Comparison of ENCODE assay signal across 35 cellular contexts in the genomic region with DNA sequence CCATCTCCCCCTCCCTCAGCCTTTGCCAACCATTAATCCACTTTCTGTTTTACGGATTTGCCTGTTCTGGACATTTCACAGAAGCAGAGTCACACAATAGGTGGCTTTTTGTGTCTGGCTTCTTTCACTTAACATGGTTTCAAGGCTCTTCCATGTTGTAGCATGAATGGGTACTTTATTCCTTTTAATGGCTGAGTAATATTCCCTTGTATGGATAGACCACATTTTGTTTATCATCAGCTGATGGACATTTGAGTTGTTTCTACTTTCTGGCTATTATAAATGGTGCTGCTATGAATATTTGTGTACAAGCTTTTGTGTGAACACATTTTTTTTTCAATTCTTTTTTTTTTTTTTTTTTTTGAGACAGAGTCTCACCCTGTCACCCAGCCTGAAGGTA.
"Had no signal": no experiment of that assay in that cellular context is flagged by ENCODE, and none has a peak within 500 bp of the region (broad histone marks: within the 10 kb centered on the region; RNA-seq: fewer than 3 reads in every experiment).

No MANE protein-coding gene starts in this region.

- H3K9me3 ChIP-seq: MG63 had no signal

- DNase-seq: Karpas-422, Kasumi-1, MG63, MM.1S, MV-4-11, NCI-H1048, NCI-H1092, NCI-H1092 treated with DMSO at 0.1 percent for 48 hours, NCI-H1105, NCI-H1105 treated with DMSO at 0.1 percent for 48 hours, NCI-H1417, NCI-H1417 treated with DMSO at 0.1 percent for 48 hours, NCI-H1436, NCI-H1436 treated with DMSO at 0.1 percent for 48 hours, NCI-H146, NCI-H1694, NCI-H1694 treated with DMSO at 0.1 percent for 48 hours, NCI-H187, NCI-H187 treated with DMSO at 0.1 percent for 48 hours, NCI-H1930, NCI-H2029, NCI-H2029 treated with DMSO at 0.1 percent for 48 hours, NCI-H2081, NCI-H2081 treated with DMSO at 0.1 percent for 48 hours, NCI-H2107, NCI-H2171, NCI-H2171 treated with DMSO at 0.1 percent for 48 hours, NCI-H2227 treated with DMSO at 0.1 percent for 48 hours, NCI-H226, NCI-H345, NCI-H446, NCI-H446 treated with DMSO at 0.1 percent for 48 hours, NCI-H510A, NCI-H510A treated with DMSO at 0.1 percent for 48 hours, NCI-H524 had no signal

- H3K4me3 ChIP-seq: MG63 had no signal

- H3K27me3 ChIP-seq: MG63 had no signal
